19 cellular contexts compared by ENCODE assay signal in the genomic region with DNA sequence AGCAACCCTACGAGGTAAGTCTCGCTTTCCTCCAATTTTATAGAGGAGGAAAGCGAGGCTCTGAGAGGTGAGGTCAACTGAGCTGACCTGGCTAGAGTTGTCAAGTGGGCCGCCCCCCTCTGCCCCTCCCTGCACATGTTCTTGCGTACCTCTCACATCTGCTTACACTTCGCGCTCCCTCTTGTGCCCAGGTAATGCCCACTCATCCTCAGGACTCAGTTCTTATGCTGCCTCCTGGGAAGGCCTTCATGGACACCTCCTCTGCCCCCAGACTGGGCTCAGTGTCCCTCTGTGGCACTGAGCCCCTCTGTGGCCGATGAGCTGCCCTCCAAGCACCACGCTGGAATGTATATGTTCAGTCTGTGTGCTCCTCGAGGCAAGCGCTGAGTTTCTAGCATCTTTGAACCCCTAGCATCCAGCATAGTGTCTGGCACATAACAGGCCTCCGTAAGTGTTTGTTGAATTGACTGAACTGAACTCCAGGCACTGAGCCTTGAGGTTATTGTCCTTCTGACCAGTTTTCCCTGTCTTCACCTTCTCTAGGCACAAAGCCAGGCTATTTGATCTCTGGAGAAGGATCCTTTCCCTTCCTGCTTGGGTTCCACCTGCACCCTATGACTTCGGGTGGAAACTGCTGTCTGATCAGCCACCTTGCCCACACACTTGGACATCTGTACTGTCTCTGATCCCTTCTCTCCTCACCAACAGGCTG. TPM values are rescaled to one million over a fixed set of nuclear protein-coding genes. Genes with fewer than 3 reads are reported as not detected.
DNase-seq lines count a peak whose midpoint lies in the region; ATAC-seq and TF ChIP-seq lines count a peak whose summit lies in the region.
"Had no signal": no experiment of that assay in that cellular context is flagged by ENCODE, and none has a peak within 500 bp of the region (broad histone marks: within the 10 kb centered on the region; RNA-seq: fewer than 3 reads in every experiment).

No MANE protein-coding gene starts in this region.

- H3K9me3 Mint-ChIP-seq in activated CD4-positive, alpha-beta T cell treated with anti-CD3 and anti-CD28 coated beads, Interleukin-2, amount 10 ng/mL, durations not matched to agents 7 days and 5 days, result no peaks in the 10 kb centered on the region
- H3K9me3 Mint-ChIP-seq in activated CD4-positive, alpha-beta T cell treated with anti-CD3 and anti-CD28 coated beads for 36 hours (ENCODE audit: low read depth), result no peaks in the 10 kb centered on the region
- no peaks in the 10 kb centered on the region for H3K9me3 Mint-ChIP-seq in stimulated activated effector memory CD8-positive, alpha-beta T cell treated with anti-CD3 and anti-CD28 coated beads, Interleukin-12 subunit alpha, Interleukin-12 subunit beta, amount 100 ng/mL, for 72 hours
- H3K9me3 Mint-ChIP-seq: CD4-positive, alpha-beta T cell had no signal

- no peaks in the 10 kb centered on the region for H3K27me3 Mint-ChIP-seq in activated CD4-positive, alpha-beta T cell treated with anti-CD3 and anti-CD28 coated beads, Interleukin-2, amount 10 ng/mL, durations not matched to agents 7 days and 5 days
- no peaks in the 10 kb centered on the region for H3K27me3 Mint-ChIP-seq in activated CD4-positive, alpha-beta T cell treated with anti-CD3 and anti-CD28 coated beads for 36 hours
- H3K27me3 Mint-ChIP-seq: CD4-positive, alpha-beta T cell had no signal

- H3K4me3 ChIP-seq in RWPE2 (ENCODE audit: severe bottlenecking) (no peak overlapping the region), esophagus squamous epithelium (no peak overlapping the region), hepatocyte (no peak overlapping the region)
- H3K4me3 ChIP-seq: GM23248, MG63, thoracic aorta had no signal

- peaks cover 15% of the 10 kb centered on the region for H3K4me1 ChIP-seq in RWPE2 (ENCODE audit: insufficient read depth, poor library complexity, severe bottlenecking)
- peaks cover 11 to 34% (median 13%) of the 10 kb centered on the region in 3 donors for H3K4me1 ChIP-seq in esophagus squamous epithelium
- no peaks in the 10 kb centered on the region for H3K4me1 ChIP-seq in hepatocyte (ENCODE audit: insufficient read depth)

- ATAC-seq in activated CD4-positive, alpha-beta T cell treated with anti-CD3 and anti-CD28 coated beads for 36 hours, result no peak
- no peak for ATAC-seq in RWPE2 (ENCODE audit: low read depth)
- ATAC-seq in stimulated activated effector memory CD8-positive, alpha-beta T cell treated with anti-CD3 and anti-CD28 coated beads, Interleukin-12 subunit alpha, Interleukin-12 subunit beta, amount 100 ng/mL, for 72 hours, result no peak
- ATAC-seq in HG03039 (IDR thresholded peaks at IDR 0.05; ENCODE audit: unreplicated experiment), result no peak
- no peak for ATAC-seq in HG03135 (IDR thresholded peaks at IDR 0.05; ENCODE audit: unreplicated experiment)
- ATAC-seq: activated CD4-positive, CD25-positive, alpha-beta regulatory T cell treated with anti-CD3 and anti-CD28 coated beads, Interleukin-2, amount 50 U/mL, for 24 hours had no signal

- peaks cover 50% of the 10 kb centered on the region for H3K79me2 ChIP-seq in hepatocyte

- H3K4me3 Mint-ChIP-seq in activated CD4-positive, alpha-beta T cell treated with anti-CD3 and anti-CD28 coated beads, Interleukin-2, amount 10 ng/mL, durations not matched to agents 7 days and 5 days, result no peak overlapping the region
- H3K4me3 Mint-ChIP-seq in activated CD4-positive, alpha-beta T cell treated with anti-CD3 and anti-CD28 coated beads for 36 hours, result no peak overlapping the region
- no peak overlapping the region for H3K4me3 Mint-ChIP-seq in stimulated activated effector memory CD8-positive, alpha-beta T cell treated with anti-CD3 and anti-CD28 coated beads, Interleukin-12 subunit alpha, Interleukin-12 subunit beta, amount 100 ng/mL, for 72 hours
- H3K4me3 Mint-ChIP-seq: CD4-positive, alpha-beta T cell had no signal

- H3K4me1 Mint-ChIP-seq in activated CD4-positive, alpha-beta T cell treated with anti-CD3 and anti-CD28 coated beads, Interleukin-2, amount 10 ng/mL, durations not matched to agents 7 days and 5 days, result peaks cover 7% of the 10 kb centered on the region
- peaks cover 6% of the 10 kb centered on the region for H3K4me1 Mint-ChIP-seq in activated CD4-positive, alpha-beta T cell treated with anti-CD3 and anti-CD28 coated beads for 36 hours
- peaks cover 20% of the 10 kb centered on the region for H3K4me1 Mint-ChIP-seq in stimulated activated effector memory CD8-positive, alpha-beta T cell treated with anti-CD3 and anti-CD28 coated beads, Interleukin-12 subunit alpha, Interleukin-12 subunit beta, amount 100 ng/mL, for 72 hours

- POLR2A ChIA-PET in activated CD4-positive, alpha-beta T cell treated with anti-CD3 and anti-CD28 coated beads, Interleukin-2, amount 10 ng/mL, durations not matched to agents 7 days and 5 days (lab: Charles Lee), result no interaction called here
- POLR2A ChIA-PET in activated CD4-positive, alpha-beta T cell treated with anti-CD3 and anti-CD28 coated beads for 36 hours (lab: Charles Lee), result no interaction called here

- peak overlapping the region; percentile 28 for H3K27ac Mint-ChIP-seq in activated CD4-positive, alpha-beta T cell treated with anti-CD3 and anti-CD28 coated beads, Interleukin-2, amount 10 ng/mL, durations not matched to agents 7 days and 5 days
- H3K27ac Mint-ChIP-seq in activated CD4-positive, alpha-beta T cell treated with anti-CD3 and anti-CD28 coated beads for 36 hours, result no peak overlapping the region
- peak overlapping the region; percentile 83 for H3K27ac Mint-ChIP-seq in stimulated activated effector memory CD8-positive, alpha-beta T cell treated with anti-CD3 and anti-CD28 coated beads, Interleukin-12 subunit alpha, Interleukin-12 subunit beta, amount 100 ng/mL, for 72 hours
- H3K27ac Mint-ChIP-seq: CD4-positive, alpha-beta T cell had no signal

- TF ChIP-seq POLR2A in esophagus squamous epithelium (IDR thresholded peaks at IDR 0.05), result no peak

- H3K4me2 ChIP-seq in hepatocyte, result no peak overlapping the region

- H3K9me3 ChIP-seq in RWPE2 (ENCODE audit: severe bottlenecking), result no peaks in the 10 kb centered on the region
- H3K9me3 ChIP-seq in esophagus squamous epithelium, result no peaks in the 10 kb centered on the region
- no peaks in the 10 kb centered on the region for H3K9me3 ChIP-seq in hepatocyte (ENCODE audit: low read depth)
- H3K9me3 ChIP-seq: MG63, thoracic aorta had no signal

- 81 to 85% methylated on average over 11 to 13 of the region's 13 CpGs for WGBS in esophagus squamous epithelium, 2 donors
- 95% methylated on average over 13 of the region's 13 CpGs for WGBS in hepatocyte (ENCODE audit: low lambda C conversion rate, missing lambda C conversion rate)

- intact Hi-C loops in activated CD4-positive, alpha-beta T cell treated with anti-CD3 and anti-CD28 coated beads for 36 hours (cut with DNase I, micrococcal nuclease), result no loop called here
- intact Hi-C loops in esophagus squamous epithelium (cut with DNase I), result no loop called here

- H3K9me2 ChIP-seq in hepatocyte (replicated peaks; ENCODE audit: insufficient read depth), result no peaks in the 10 kb centered on the region

- peaks cover 17% of the 10 kb centered on the region for H3K36me3 Mint-ChIP-seq in activated CD4-positive, alpha-beta T cell treated with anti-CD3 and anti-CD28 coated beads, Interleukin-2, amount 10 ng/mL, durations not matched to agents 7 days and 5 days (ENCODE audit: low read depth)
- H3K36me3 Mint-ChIP-seq in activated CD4-positive, alpha-beta T cell treated with anti-CD3 and anti-CD28 coated beads for 36 hours (ENCODE audit: low read depth), result peaks cover 11% of the 10 kb centered on the region
- peaks cover 21% of the 10 kb centered on the region for H3K36me3 Mint-ChIP-seq in stimulated activated effector memory CD8-positive, alpha-beta T cell treated with anti-CD3 and anti-CD28 coated beads, Interleukin-12 subunit alpha, Interleukin-12 subunit beta, amount 100 ng/mL, for 72 hours

- CTCF ChIA-PET in activated CD4-positive, alpha-beta T cell treated with anti-CD3 and anti-CD28 coated beads, Interleukin-2, amount 10 ng/mL, durations not matched to agents 7 days and 5 days (lab: Charles Lee), result interaction anchor here (0.6 to 0.8 kb wide), 2 partner anchors 11 to 352 kb away, joined by 3 to 5 read pairs; no protein-coding TSS in a partner anchor
- CTCF ChIA-PET in activated CD4-positive, alpha-beta T cell treated with anti-CD3 and anti-CD28 coated beads for 36 hours (lab: Charles Lee), result no interaction called here

- H3K27me3 ChIP-seq in RWPE2 (ENCODE audit: insufficient read depth, poor library complexity, severe bottlenecking), result no peaks in the 10 kb centered on the region
- no peaks in the 10 kb centered on the region for H3K27me3 ChIP-seq in esophagus squamous epithelium
- H3K27me3 ChIP-seq in hepatocyte, result no peaks in the 10 kb centered on the region
- H3K27me3 ChIP-seq: MG63 had no signal

- TF ChIP-seq CTCF in RWPE2 (IDR thresholded peaks at IDR 0.05; ENCODE audit: poor library complexity, severe bottlenecking) (no peak), esophagus squamous epithelium (IDR thresholded peaks at IDR 0.05) (no peak), hepatocyte (IDR thresholded peaks at IDR 0.05; ENCODE audit: poor library complexity) (no peak)

- peaks cover 6% of the 10 kb centered on the region for H4K20me1 ChIP-seq in hepatocyte (ENCODE audit: insufficient read depth, poor library complexity, severe bottlenecking)

- peaks cover 56% of the 10 kb centered on the region for H3K36me3 ChIP-seq in RWPE2 (ENCODE audit: low read depth)
- peaks cover 6 to 40% (median 17%) of the 10 kb centered on the region in 3 donors for H3K36me3 ChIP-seq in esophagus squamous epithelium
- H3K36me3 ChIP-seq in hepatocyte (replicated peaks; ENCODE audit: insufficient read depth, low read depth), result no peaks in the 10 kb centered on the region

- peak overlapping the region; percentile 60 for H3K27ac ChIP-seq in RWPE2 (ENCODE audit: poor library complexity, severe bottlenecking)
- peak overlapping the region; percentile 59 to 84 (median 72) for H3K27ac ChIP-seq in esophagus squamous epithelium
- H3K27ac ChIP-seq in hepatocyte, result no peak overlapping the region
- H3K27ac ChIP-seq: GM23248, thoracic aorta had no signal

- no peak overlapping the region for H2AFZ ChIP-seq in hepatocyte
- H2AFZ ChIP-seq: GM23248 had no signal

- DNase-seq in activated CD4-positive, alpha-beta T cell treated with anti-CD3 and anti-CD28 coated beads, Interleukin-2, amount 10 ng/mL, durations not matched to agents 7 days and 5 days, result no peak
- no peak for DNase-seq in activated CD4-positive, alpha-beta T cell treated with anti-CD3 and anti-CD28 coated beads for 36 hours
- DNase-seq in RWPE2 (ENCODE audit: low spot score) (no peak), esophagus squamous epithelium (lab: John Stamatoyannopoulos, UW) (no peak), hepatocyte (ENCODE audit: low spot score) (no peak)
- DNase-seq in stimulated activated effector memory CD8-positive, alpha-beta T cell treated with anti-CD3 and anti-CD28 coated beads, Interleukin-12 subunit alpha, Interleukin-12 subunit beta, amount 100 ng/mL, for 72 hours (ENCODE audit: low spot score in 2 of 2), result no peak
- DNase-seq: CD4-positive, alpha-beta T cell; effector memory CD4-positive, alpha-beta T cell; foreskin melanocyte; GM23248; MG63; NCI-H1694 treated with DMSO at 0.1 percent for 48 hours; NCI-H526; retina; T-helper 2 cell had no signal

RNA-seq across cellular contexts. Expression of gene MOV10, which starts 13.5 kb away (rescaled TPM):
- 100 to 1,000 TPM; 118 to 126 TPM for total RNA-seq in activated CD4-positive, alpha-beta T cell treated with anti-CD3 and anti-CD28 coated beads, Interleukin-2, amount 10 ng/mL, durations not matched to agents 7 days and 5 days
- total RNA-seq in activated CD4-positive, alpha-beta T cell treated with anti-CD3 and anti-CD28 coated beads for 36 hours, result 10 to 100 TPM; 80.3 to 87.5 TPM
- 10 to 100 TPM; 16.5 to 34.2 (median 28.9) TPM for total RNA-seq in esophagus squamous epithelium
- 87.7 and 98.2 TPM in 2 replicates for total RNA-seq in hepatocyte
- polyA plus RNA-seq in hepatocyte, result 133 and 135 TPM in 2 replicates

RNA-seq across cellular contexts. Expression of gene RHOC, which starts 19.0 kb away (rescaled TPM):
- total RNA-seq in activated CD4-positive, alpha-beta T cell treated with anti-CD3 and anti-CD28 coated beads, Interleukin-2, amount 10 ng/mL, durations not matched to agents 7 days and 5 days, result 10 to 100 TPM; 53.7 to 56.8 TPM
- total RNA-seq in activated CD4-positive, alpha-beta T cell treated with anti-CD3 and anti-CD28 coated beads for 36 hours, result 10 to 100 TPM; 32.8 to 45.7 TPM
- total RNA-seq in esophagus squamous epithelium (100 to 1,000 TPM in 2 of 4 donors, 10 to 100 TPM in 2; 49.9 to 108 (median 78.0) TPM), hepatocyte (340 and 354 TPM in 2 replicates)
- 610 and 612 TPM in 2 replicates for polyA plus RNA-seq in hepatocyte

RNA-seq across cellular contexts. Expression of gene PPM1J, which starts 27.2 kb away (rescaled TPM):
- total RNA-seq in activated CD4-positive, alpha-beta T cell treated with anti-CD3 and anti-CD28 coated beads, Interleukin-2, amount 10 ng/mL, durations not matched to agents 7 days and 5 days, result not detected
- under 1 TPM; 0.75 to 0.88 TPM for total RNA-seq in activated CD4-positive, alpha-beta T cell treated with anti-CD3 and anti-CD28 coated beads for 36 hours
- total RNA-seq in esophagus squamous epithelium (1 to 10 TPM; 2.2 to 4.8 (median 2.9) TPM), hepatocyte (0.72 and 0.93 TPM in 2 replicates)
- 1.8 and 1.9 TPM in 2 replicates for polyA plus RNA-seq in hepatocyte
